Comparison of ENCODE assay signal across 1 cellular context in genomic region chr6:56091159-56091869, GRCh38.
TF ChIP-seq lines count a peak whose summit lies in the region.

No MANE protein-coding gene starts in this region.

TF ChIP-seq in HepG2, 621 proteins besides CTCF, POLR2A, EP300 and RAD21 (continued from another document):
- TF ChIP-seq ZNF350 (CRISPR knock-in tag; IDR thresholded peaks at IDR 0.05; ENCODE audit: borderline replicate concordance, low read depth) (no peak), KDM3A (CRISPR knock-in tag; IDR thresholded peaks at IDR 0.05; ENCODE audit: low read depth) (peak; percentile 28; the same call in 1 of the 2 replicates), FIP1L1 (IDR thresholded peaks at IDR 0.05; ENCODE audit: borderline replicate concordance, insufficient read depth, low read depth, low read length) (no peak), CENPX (CRISPR knock-in tag; IDR thresholded peaks at IDR 0.05) (no peak), ZBTB43 (CRISPR knock-in tag; conservative IDR thresholded peaks at IDR 0.05) (no peak), BCL3 (CRISPR knock-in tag; IDR thresholded peaks at IDR 0.05) (no peak), ZFYVE20 (CRISPR knock-in tag; IDR thresholded peaks at IDR 0.05; ENCODE audit: borderline replicate concordance, low read depth) (no peak), ISX (CRISPR knock-in tag; conservative IDR thresholded peaks at IDR 0.05) (no peak), ZNF17 (CRISPR knock-in tag; IDR thresholded peaks at IDR 0.05) (no peak), XRCC5 (optimal IDR thresholded peaks at IDR 0.05; ENCODE audit: low read length) (no peak), THRA (CRISPR knock-in tag; IDR thresholded peaks at IDR 0.05; ENCODE audit: borderline replicate concordance) (no peak), ZNF569 (CRISPR knock-in tag; IDR thresholded peaks at IDR 0.05; ENCODE audit: borderline replicate concordance) (no peak), KDM2A (CRISPR knock-in tag; IDR thresholded peaks at IDR 0.05; ENCODE audit: borderline replicate concordance, low read depth) (no peak), ZNF574 (CRISPR knock-in tag; IDR thresholded peaks at IDR 0.05) (no peak), ZNF792 (CRISPR knock-in tag; IDR thresholded peaks at IDR 0.05) (no peak; the same call in 1 of the 2 replicates), ZNF496 (CRISPR knock-in tag; IDR thresholded peaks at IDR 0.05; ENCODE audit: insufficient replicate concordance) (no peak), REL (CRISPR knock-in tag; conservative IDR thresholded peaks at IDR 0.05) (no peak), THAP8 (CRISPR knock-in tag; IDR thresholded peaks at IDR 0.05; ENCODE audit: borderline replicate concordance) (no peak), ZEB1 (IDR thresholded peaks at IDR 0.05; ENCODE audit: insufficient replicate concordance, low read depth) (no peak), PHF21A (CRISPR knock-in tag; IDR thresholded peaks at IDR 0.05) (no peak), ZBTB8A (CRISPR knock-in tag; IDR thresholded peaks at IDR 0.05; ENCODE audit: borderline replicate concordance, low read depth) (no peak), TCF7L2 (IDR thresholded peaks at IDR 0.05; ENCODE audit: low read depth, low read length) (no peak), SNAPC4 (CRISPR knock-in tag; IDR thresholded peaks at IDR 0.05) (no peak), ZBTB20 (CRISPR knock-in tag; IDR thresholded peaks at IDR 0.05; ENCODE audit: borderline replicate concordance, low read depth) (no peak), HHEX (CRISPR knock-in tag; IDR thresholded peaks at IDR 0.05) (no peak), FOXC1 (CRISPR knock-in tag; IDR thresholded peaks at IDR 0.05; ENCODE audit: borderline replicate concordance) (no peak), ZBED4 (CRISPR knock-in tag; IDR thresholded peaks at IDR 0.05; ENCODE audit: borderline replicate concordance) (no peak), UBTF (CRISPR knock-in tag; IDR thresholded peaks at IDR 0.05) (no peak)
